Comparison of ENCODE assay signal across 8 cellular contexts in genomic region chr22:43109921-43110443, GRCh38. TPM values are rescaled to one million over a fixed set of nuclear protein-coding genes. Genes with fewer than 3 reads are reported as not detected.
A peak's percentile ranks its signal among the peaks of the same experiment; 100 is the strongest.
DNase-seq lines count a peak whose midpoint lies in the region; ATAC-seq, FAIRE-seq and TF ChIP-seq lines count a peak whose summit lies in the region.

No MANE protein-coding gene starts in this region.

- H2AFZ ChIP-seq in ACC112 (ENCODE audit: low read length, unreplicated experiment) (no peak overlapping the region), K562 (ENCODE audit: low read depth, low read length) (peak overlapping the region; percentile 72)

- peaks cover 0 to 1% (median 0%) of the 10 kb centered on the region in 3 donors for H3K9me3 Mint-ChIP-seq in IgD-negative memory B cell

- DNase-seq in K562 (ENCODE audit: extremely low read depth in 1 of 4, low spot score in 3 of 4) (peak in 2 of 4 experiments; percentile 25 to 32), RWPE1 (ENCODE audit: low spot score) (no peak), C1 segment of cervical spinal cord (lab: John Stamatoyannopoulos, UW) (no peak)

- H3K4me1 ChIP-seq in ACC112 (ENCODE audit: control insufficient read depth, insufficient read depth, low read length, unreplicated experiment) (no peaks in the 10 kb centered on the region), K562 (replicated peaks in 1 of 2; ENCODE audit: control insufficient read depth in 2 of 2, insufficient read depth in 2 of 2, low read length in 2 of 2) (peaks cover 4 to 17% of the 10 kb centered on the region in 2 experiments; a peak in 3 of 5 replicates), mucosa of rectum (ENCODE audit: control insufficient read depth in 2 of 2, insufficient read depth in 2 of 2, low read length in 2 of 2) (peaks cover 8 to 25% of the 10 kb centered on the region in 2 donors)

- H4K20me1 ChIP-seq in K562 (replicated peaks; ENCODE audit: control insufficient read depth, insufficient read depth, low read length) = no peaks in the 10 kb centered on the region

- H3K36me3 ChIP-seq in ACC112 (ENCODE audit: insufficient read depth, low read length) (no peaks in the 10 kb centered on the region), K562 (ENCODE audit: control insufficient read depth, insufficient read depth, low read length) (no peaks in the 10 kb centered on the region), mucosa of rectum (ENCODE audit: control insufficient read depth in 2 of 2, insufficient read depth in 2 of 2, low read length in 2 of 2) (no peaks in the 10 kb centered on the region)

- H3K4me1 Mint-ChIP-seq in IgD-negative memory B cell = peaks cover 15 to 22% (median 19%) of the 10 kb centered on the region in 3 donors

- CTCF ChIA-PET in K562 (lab: Yijun Ruan, JAX; ENCODE audit: low intra/inter-chr PET ratio) (no interaction called here), RWPE1 (lab: Yijun Ruan, JAX) (interaction anchor here (0.5 to 1.0 kb wide), 3 partner anchors 35 to 334 kb away, joined by 3 read pairs; no protein-coding TSS in a partner anchor)

- peak overlapping the region in 1 of 2 experiments; percentile 89; a peak in 2 of 4 replicates for H3K9ac ChIP-seq in K562 (ENCODE audit: insufficient read depth in 1 of 2, low read depth in 2 of 2, low read length in 2 of 2)
- H3K9ac ChIP-seq in mucosa of rectum (ENCODE audit: low read depth in 1 of 2, low read length in 2 of 2) = peak overlapping the region; percentile 54 to 60

- no peak overlapping the region for H3K27ac ChIP-seq in ACC112 (ENCODE audit: low read depth, low read length)
- H3K27ac ChIP-seq in K562 (ENCODE audit: extremely low read depth, low read depth, low read length) = no peak overlapping the region
- H3K27ac ChIP-seq in mucosa of rectum (ENCODE audit: low read depth in 2 of 2, low read length in 2 of 2) = no peak overlapping the region
- no peak overlapping the region for H3K27ac ChIP-seq in RWPE1

- no TSS peak for BruUV-seq in K562 (replicated peaks; lab: Mats Ljungman, UMichigan)

- no peak for FAIRE-seq in K562 (lab: Jason Lieb, UNC)

- no peak for TF ChIP-seq EP300 in K562 (IDR thresholded peaks at IDR 0.05; ENCODE audit: low read length)

- H3K9me1 ChIP-seq in K562 (ENCODE audit: control insufficient read depth, insufficient read depth, low read length) = no peaks in the 10 kb centered on the region

- POLR2A ChIA-PET in K562 (lab: Yijun Ruan, JAX) = no interaction called here
- POLR2A ChIA-PET in RWPE1 (lab: Yijun Ruan, JAX; ENCODE audit: low non-redundant PET) = interaction anchor here (0.6 kb wide), 1 partner anchor 23 kb away, joined by 7 read pairs; no protein-coding TSS in a partner anchor

- in situ Hi-C loops in K562 (cut with MboI) = no loop called here

- H3K9me3 ChIP-seq in K562 (replicated peaks; ENCODE audit: control insufficient read depth, insufficient read depth, low read depth, low read length) = no peaks in the 10 kb centered on the region
- H3K9me3 ChIP-seq in mucosa of rectum (ENCODE audit: control insufficient read depth in 2 of 2, low read length in 2 of 2) = no peaks in the 10 kb centered on the region

- TF ChIP-seq CTCF in K562 (IDR thresholded peaks at IDR 0.05 in 2 of 3, conservative IDR thresholded peaks at IDR 0.05 in 1 of 3; ENCODE audit: insufficient read depth in 2 of 3, low read depth in 1 of 3, low read length in 3 of 3) (no peak), RWPE1 (conservative IDR thresholded peaks at IDR 0.05; ENCODE audit: low read depth) (no peak)

- peaks cover 31% of the 10 kb centered on the region for H3K27me3 ChIP-seq in ACC112 (ENCODE audit: insufficient read depth, low read length)
- peaks cover 0 to 8% of the 10 kb centered on the region in 2 experiments; a peak in 2 of 5 replicates for H3K27me3 ChIP-seq in K562 (ENCODE audit: control insufficient read depth in 2 of 2, insufficient read depth in 2 of 2, low read length in 2 of 2)
- peaks cover 6% of the 10 kb centered on the region in 2 donors for H3K27me3 ChIP-seq in mucosa of rectum (ENCODE audit: control insufficient read depth in 2 of 2, insufficient read depth in 2 of 2, low read length in 2 of 2)

- no peak for TF ChIP-seq RAD21 in K562 (CRISPR knock-in tag; conservative IDR thresholded peaks at IDR 0.05 in 1 of 2, IDR thresholded peaks at IDR 0.05 in 1 of 2)

- peaks cover 1% of the 10 kb centered on the region for H3K36me3 Mint-ChIP-seq in IgD-negative memory B cell

- intact Hi-C loops in K562 (cut with micrococcal nuclease) = no loop called here

- WGBS in K562 (ENCODE audit: insufficient coverage, low coverage, missing lambda C conversion rate) = 8% methylated on average over 15 of the region's 32 CpGs

- H3K27me3 Mint-ChIP-seq in IgD-negative memory B cell = peaks cover 50% of the 10 kb centered on the region

- peak overlapping the region in 1 of 3 donors; percentile 22 for H3K27ac Mint-ChIP-seq in IgD-negative memory B cell

- H3K4me3 Mint-ChIP-seq in IgD-negative memory B cell = peak overlapping the region; percentile 76 to 93 (median 84)

- H3K4me3 ChIP-seq in ACC112 (ENCODE audit: low read depth, low read length) = 0 out of 2 replicates have a peak overlapping the region, but pooled peaks have one; percentile 67
- H3K4me3 ChIP-seq in K562 = peak overlapping the region; percentile 37
- H3K4me3 ChIP-seq in mucosa of rectum (ENCODE audit: low read length in 2 of 2) = peak overlapping the region; percentile 72 to 73

- ATAC-seq in K562 (peak; percentile 37; the same call in 2 of the 3 replicates), HG03565 (IDR thresholded peaks at IDR 0.05; ENCODE audit: unreplicated experiment) (no peak), GM21381 (IDR thresholded peaks at IDR 0.05; ENCODE audit: unreplicated experiment) (no peak)

- no peaks in the 10 kb centered on the region for H3K79me2 ChIP-seq in ACC112 (ENCODE audit: control insufficient read depth, insufficient read depth, low read length, unreplicated experiment)
- no peaks in the 10 kb centered on the region for H3K79me2 ChIP-seq in K562 (ENCODE audit: control insufficient read depth, insufficient read depth, low read length)

- H3K4me2 ChIP-seq in K562 (ENCODE audit: insufficient read depth, low read length) = peak overlapping the region; percentile 61

- no peak for TF ChIP-seq POLR2A in K562 (conservative IDR thresholded peaks at IDR 0.05)

RNA-seq across cellular contexts. Expression of gene BIK, which starts 0.6 kb away (rescaled TPM):
- polyA plus RNA-seq in IgD-negative memory B cell = 9.7 TPM
- not detected in 2 replicates for total RNA-seq in K562 (2011; cell fraction: chromatin; rRNA removed; ENCODE audit: low replicate concordance)
- 0.33 TPM in 1 of 2 replicates, not detected in the other for total RNA-seq in K562 (2011; cell fraction: nucleolus; rRNA removed)
- total RNA-seq in K562 (2011; cell fraction: nucleoplasm; rRNA removed) = not detected in 2 replicates
- total RNA-seq in K562 (2014; rRNA removed) = 0.18 and 0.69 TPM in 2 replicates
- total RNA-seq in K562 (2014; rRNA removed; fragmentation: Illumina TruSeq; extraction: Trizol) = 0.15 and 0.19 TPM in 2 replicates
- not detected in 2 replicates for total RNA-seq in K562 (2015; rRNA removed; fragmentation: Illumina TruSeq; extraction: Trizol)
- total RNA-seq in K562 (2021) = 0.20 and 0.22 TPM in 2 replicates
- 0.08 and 0.34 TPM in 2 replicates for polyA plus RNA-seq in K562 (2011; rRNA removed)
- 0.58 and 0.78 TPM in 2 replicates for polyA plus RNA-seq in K562 (2011; cell fraction: cytosol; rRNA removed)
- 0.41 TPM in 1 of 2 replicates, not detected in the other for polyA plus RNA-seq in K562 (2011; cell fraction: nucleus; rRNA removed)
- polyA plus RNA-seq in K562 (2012) = 0.10 and 0.18 TPM in 2 replicates
- not detected in 2 replicates for polyA plus RNA-seq in K562 (2014; fragmentation: Illumina TruSeq; extraction: Trizol)
- polyA plus RNA-seq in K562 (2014; fragmentation: Nextera tagmentation; extraction: Ambion mirVana) = not detected
- 0.23 and 0.28 TPM in 2 replicates for polyA plus RNA-seq in K562 (2014; rRNA removed)
- not detected in 2 replicates for polyA minus RNA-seq in K562 (2011; rRNA and poly(A)+ RNA removed)
- polyA minus RNA-seq in K562 (2011; cell fraction: cytosol; rRNA and poly(A)+ RNA removed) = not detected in 2 replicates
- polyA minus RNA-seq in K562 (2011; cell fraction: nucleus; rRNA and poly(A)+ RNA removed) = not detected in 2 replicates

RNA-seq across cellular contexts. Expression of gene TTLL1, which starts 20.8 kb away (rescaled TPM):
- polyA plus RNA-seq in IgD-negative memory B cell = 3.7 TPM
- 0.49 and 0.81 TPM in 2 replicates for total RNA-seq in K562 (2011; cell fraction: chromatin; rRNA removed; ENCODE audit: low replicate concordance)
- total RNA-seq in K562 (2011; cell fraction: nucleolus; rRNA removed) = 0.33 and 0.66 TPM in 2 replicates
- total RNA-seq in K562 (2011; cell fraction: nucleoplasm; rRNA removed) = 0.37 TPM in 1 of 2 replicates, not detected in the other
- total RNA-seq in K562 (2014; rRNA removed) = 0.14 and 0.29 TPM in 2 replicates
- total RNA-seq in K562 (2014; rRNA removed; fragmentation: Illumina TruSeq; extraction: Trizol) = 0.22 and 0.25 TPM in 2 replicates
- 0.19 and 0.43 TPM in 2 replicates for total RNA-seq in K562 (2015; rRNA removed; fragmentation: Illumina TruSeq; extraction: Trizol)
- total RNA-seq in K562 (2021) = 0.16 and 0.29 TPM in 2 replicates
- 0.85 and 1.7 TPM in 2 replicates for polyA plus RNA-seq in K562 (2011; rRNA removed)
- 0.94 and 2.0 TPM in 2 replicates for polyA plus RNA-seq in K562 (2011; cell fraction: cytosol; rRNA removed)
- 0.64 and 1.2 TPM in 2 replicates for polyA plus RNA-seq in K562 (2011; cell fraction: nucleus; rRNA removed)
- polyA plus RNA-seq in K562 (2012) = 0.43 and 2.2 TPM in 2 replicates
- polyA plus RNA-seq in K562 (2014; fragmentation: Illumina TruSeq; extraction: Trizol) = 0.26 and 0.36 TPM in 2 replicates
- polyA plus RNA-seq in K562 (2014; fragmentation: Nextera tagmentation; extraction: Ambion mirVana) = under 1 TPM; 0.06 to 0.08 TPM
- 0.17 and 0.76 TPM in 2 replicates for polyA plus RNA-seq in K562 (2014; rRNA removed)
- 0.63 and 1.1 TPM in 2 replicates for polyA minus RNA-seq in K562 (2011; rRNA and poly(A)+ RNA removed)
- not detected in 2 replicates for polyA minus RNA-seq in K562 (2011; cell fraction: cytosol; rRNA and poly(A)+ RNA removed)
- 0.27 and 0.44 TPM in 2 replicates for polyA minus RNA-seq in K562 (2011; cell fraction: nucleus; rRNA and poly(A)+ RNA removed)

RNA-seq across cellular contexts. Expression of gene MCAT, which starts 33.2 kb away (rescaled TPM):
- 10.2 TPM for polyA plus RNA-seq in IgD-negative memory B cell
- 25.0 and 49.3 TPM in 2 replicates for total RNA-seq in K562 (2011; cell fraction: chromatin; rRNA removed; ENCODE audit: low replicate concordance)
- 30.9 and 31.7 TPM in 2 replicates for total RNA-seq in K562 (2011; cell fraction: nucleolus; rRNA removed)
- total RNA-seq in K562 (2011; cell fraction: nucleoplasm; rRNA removed) = 31.2 and 31.8 TPM in 2 replicates
- total RNA-seq in K562 (2014; rRNA removed) = 23.7 and 28.4 TPM in 2 replicates
- total RNA-seq in K562 (2014; rRNA removed; fragmentation: Illumina TruSeq; extraction: Trizol) = 8.1 and 9.6 TPM in 2 replicates
- total RNA-seq in K562 (2015; rRNA removed; fragmentation: Illumina TruSeq; extraction: Trizol) = 11.7 and 12.4 TPM in 2 replicates
- 26.3 and 27.8 TPM in 2 replicates for total RNA-seq in K562 (2021)
- polyA plus RNA-seq in K562 (2011; rRNA removed) = 13.9 and 14.0 TPM in 2 replicates
- 17.7 and 40.8 TPM in 2 replicates for polyA plus RNA-seq in K562 (2011; cell fraction: cytosol; rRNA removed)
- polyA plus RNA-seq in K562 (2011; cell fraction: nucleus; rRNA removed) = 13.2 and 14.3 TPM in 2 replicates
- polyA plus RNA-seq in K562 (2012) = 12.8 and 15.3 TPM in 2 replicates
- polyA plus RNA-seq in K562 (2014; fragmentation: Illumina TruSeq; extraction: Trizol) = 15.0 TPM in 2 replicates
- 1 to 10 TPM; 3.3 to 4.6 TPM for polyA plus RNA-seq in K562 (2014; fragmentation: Nextera tagmentation; extraction: Ambion mirVana)
- polyA plus RNA-seq in K562 (2014; rRNA removed) = 25.3 and 27.7 TPM in 2 replicates
- polyA minus RNA-seq in K562 (2011; rRNA and poly(A)+ RNA removed) = 15.7 and 17.6 TPM in 2 replicates
- 9.4 and 11.2 TPM in 2 replicates for polyA minus RNA-seq in K562 (2011; cell fraction: cytosol; rRNA and poly(A)+ RNA removed)
- 8.2 and 15.8 TPM in 2 replicates for polyA minus RNA-seq in K562 (2011; cell fraction: nucleus; rRNA and poly(A)+ RNA removed)

RNA-seq across cellular contexts. Expression of gene TSPO, which starts 41.4 kb away (rescaled TPM):
- polyA plus RNA-seq in IgD-negative memory B cell = 125 TPM
- 4.2 and 18.3 TPM in 2 replicates for total RNA-seq in K562 (2011; cell fraction: chromatin; rRNA removed; ENCODE audit: low replicate concordance)
- 30.4 and 33.7 TPM in 2 replicates for total RNA-seq in K562 (2011; cell fraction: nucleolus; rRNA removed)
- 12.2 and 13.5 TPM in 2 replicates for total RNA-seq in K562 (2011; cell fraction: nucleoplasm; rRNA removed)
- total RNA-seq in K562 (2014; rRNA removed) = 108 and 141 TPM in 2 replicates
- 6.0 and 7.2 TPM in 2 replicates for total RNA-seq in K562 (2014; rRNA removed; fragmentation: Illumina TruSeq; extraction: Trizol)
- total RNA-seq in K562 (2015; rRNA removed; fragmentation: Illumina TruSeq; extraction: Trizol) = 25.3 and 29.2 TPM in 2 replicates
- total RNA-seq in K562 (2021) = 81.7 and 82.4 TPM in 2 replicates
- 29.0 and 49.9 TPM in 2 replicates for polyA plus RNA-seq in K562 (2011; rRNA removed)
- polyA plus RNA-seq in K562 (2011; cell fraction: cytosol; rRNA removed) = 81.9 and 251 TPM in 2 replicates
- polyA plus RNA-seq in K562 (2011; cell fraction: nucleus; rRNA removed) = 42.5 and 50.8 TPM in 2 replicates
- polyA plus RNA-seq in K562 (2012) = 45.5 and 82.4 TPM in 2 replicates
- polyA plus RNA-seq in K562 (2014; fragmentation: Illumina TruSeq; extraction: Trizol) = 11.5 and 38.8 TPM in 2 replicates
- 10 to 100 TPM in 1 of 2 experiments, 1 to 10 TPM in 1; 4.9 to 18.0 TPM for polyA plus RNA-seq in K562 (2014; fragmentation: Nextera tagmentation; extraction: Ambion mirVana)
- 126 and 139 TPM in 2 replicates for polyA plus RNA-seq in K562 (2014; rRNA removed)
- 2.7 and 3.9 TPM in 2 replicates for polyA minus RNA-seq in K562 (2011; rRNA and poly(A)+ RNA removed)
- 15.2 and 30.7 TPM in 2 replicates for polyA minus RNA-seq in K562 (2011; cell fraction: cytosol; rRNA and poly(A)+ RNA removed)
- 7.3 and 7.7 TPM in 2 replicates for polyA minus RNA-seq in K562 (2011; cell fraction: nucleus; rRNA and poly(A)+ RNA removed)
